Comparison of ENCODE assay signal across 17 cellular contexts in genomic region chr20:58790440-58790839, GRCh38.
A peak's percentile ranks its signal among the peaks of the same experiment; 100 is the strongest.
DNase-seq lines count a peak whose midpoint lies in the region; FAIRE-seq and TF ChIP-seq lines count a peak whose summit lies in the region.
"Had no signal": no experiment of that assay in that cellular context is flagged by ENCODE, and none has a peak within 500 bp of the region (broad histone marks: within the 10 kb centered on the region; RNA-seq: fewer than 3 reads in every experiment).

No MANE protein-coding gene starts in this region.

- peak; percentile 12 for DNase-seq in ELR (ENCODE audit: low read depth)
- peak; percentile 65 for DNase-seq in NCI-H2171 treated with DMSO at 0.1 percent for 48 hours (lab: John Stamatoyannopoulos, UW)
- no peak for DNase-seq in H1 (ENCODE audit: low read depth in 1 of 2, low spot score in 2 of 2)
- DNase-seq in NCI-H526 treated with DMSO at 0.1 percent for 48 hours (lab: John Stamatoyannopoulos, UW), result no peak
- no peak for DNase-seq in GM10248 (ENCODE audit: extremely low spot score)
- no peak for DNase-seq in prostate gland (ENCODE audit: low spot score)
- DNase-seq in cortex of kidney (lab: John Stamatoyannopoulos, UW), result no peak
- DNase-seq: activated CD8-positive, alpha-beta memory T cell treated with anti-CD3 and anti-CD28 coated beads for 24 hours; brain microvascular endothelial cell; dorsolateral prefrontal cortex; H9; KBM-7; left cardiac atrium; NCI-H1436; NCI-H345; Right ventricle myocardium superior had no signal

- no peak for FAIRE-seq in H1 (lab: Jason Lieb, UNC)

- TF ChIP-seq RAD21 in H1 (IDR thresholded peaks at IDR 0.05 in 1 of 2, conservative IDR thresholded peaks at IDR 0.05 in 1 of 2; ENCODE audit: low read depth in 2 of 2, low read length in 2 of 2), result no peak

- H4K20me1 ChIP-seq in BLaER1 treated with 17β-estradiol and CSF1 and Interleukin-3, amounts not matched to agents 10 nM and 100 nM, result peaks cover 0 to 83% (median 23%) of the 10 kb centered on the region in 11 experiments; a peak in 14 of 22 replicates
- no peaks in the 10 kb centered on the region for H4K20me1 ChIP-seq in H1 (replicated peaks in 1 of 2; ENCODE audit: control insufficient read depth in 1 of 2, insufficient read depth in 2 of 2, low read length in 2 of 2)

- peak overlapping the region in 6 of 11 experiments; percentile 18 to 86 (median 66); a peak in 8 of 22 replicates for H3K27ac ChIP-seq in BLaER1 treated with 17β-estradiol and CSF1 and Interleukin-3, amounts not matched to agents 10 nM and 100 nM
- no peak overlapping the region for H3K27ac ChIP-seq in H1 (ENCODE audit: low read depth, low read length)
- no peak overlapping the region for H3K27ac ChIP-seq in prostate gland
- H3K27ac ChIP-seq: brain microvascular endothelial cell, dorsolateral prefrontal cortex had no signal

- POLR2A ChIA-PET in H1 (lab: Charles Lee; ENCODE audit: partially characterized antibody) (interaction anchor here (2.0 to 2.3 kb wide), 2 partner anchors 10 to 74 kb away, joined by 4 to 9 read pairs; no protein-coding TSS in a partner anchor), GM10248 (lab: Yijun Ruan, JAX) (no interaction called here)

- H4K5ac ChIP-seq in H1 (ENCODE audit: insufficient read length, low read depth, low read length), result no peak overlapping the region

- H3K56ac ChIP-seq in H1 (replicated peaks; ENCODE audit: insufficient read length, low read depth, low read length), result no peak overlapping the region

- H3K9me3 ChIP-seq in BLaER1 treated with 17β-estradiol and CSF1 and Interleukin-3, amounts not matched to agents 10 nM and 100 nM (replicated peaks in 1 of 11), result no peaks in the 10 kb centered on the region
- H3K9me3 ChIP-seq in H1 (ENCODE audit: insufficient read depth in 2 of 2, low read depth in 1 of 2, low read length in 1 of 2) (no peaks in the 10 kb centered on the region), prostate gland (no peaks in the 10 kb centered on the region)

- no peaks in the 10 kb centered on the region; the same call in 1 of the 2 replicates for H3K23me2 ChIP-seq in H1 (ENCODE audit: low read depth, low read length)

- H2BK5ac ChIP-seq in H1 (ENCODE audit: low read depth, low read length), result 0 out of 2 replicates have a peak overlapping the region, but pooled peaks have one; percentile 35

- TF ChIP-seq CTCF in H1 (IDR thresholded peaks at IDR 0.05; ENCODE audit: control extremely low read depth in 1 of 3, insufficient read depth in 1 of 3, low read depth in 1 of 3, low read length in 3 of 3) (no peak), GM10248 (IDR thresholded peaks at IDR 0.05; ENCODE audit: control extremely low read depth, extremely low read depth, low read depth, missing control alignments) (no peak), prostate gland (IDR thresholded peaks at IDR 0.05) (no peak)

- no peak overlapping the region for H3K4ac ChIP-seq in H1 (replicated peaks; ENCODE audit: insufficient read length, low read depth, low read length)

- H2BK15ac ChIP-seq in H1 (ENCODE audit: low read length), result peak overlapping the region; percentile 23; the same call in 1 of the 2 replicates

- CTCF ChIA-PET in H1 (lab: Charles Lee; ENCODE audit: partially characterized antibody), result interaction anchor here (0.7 to 1.7 kb wide), 3 partner anchors 9 to 90 kb away, joined by 3 to 4 read pairs (median 3); no protein-coding TSS in a partner anchor
- CTCF ChIA-PET in GM10248 (lab: Yijun Ruan, JAX), result no interaction called here

- no peak overlapping the region for H2BK120ac ChIP-seq in H1 (replicated peaks; ENCODE audit: low read depth, low read length)

- TF ChIP-seq POLR2A in H1 (IDR thresholded peaks at IDR 0.05; ENCODE audit: control extremely low read depth in 1 of 2, low read depth in 2 of 2, low read length in 2 of 2) (no peak), prostate gland (IDR thresholded peaks at IDR 0.05) (no peak)

- H3K79me1 ChIP-seq in H1 (ENCODE audit: low read depth, low read length), result no peaks in the 10 kb centered on the region

- H3K23ac ChIP-seq in H1 (ENCODE audit: insufficient read length), result no peak overlapping the region

- peaks cover 30 to 71% (median 58%) of the 10 kb centered on the region in 10 experiments for H3K4me1 ChIP-seq in BLaER1 treated with 17β-estradiol and CSF1 and Interleukin-3, amounts not matched to agents 10 nM and 100 nM
- H3K4me1 ChIP-seq in H1 (replicated peaks in 1 of 4; ENCODE audit: control insufficient read depth in 3 of 4, insufficient read depth in 4 of 4, low read length in 3 of 4), result peaks cover 0 to 5% (median under 1%) of the 10 kb centered on the region in 4 experiments; a peak in 3 of 7 replicates
- H3K4me1 ChIP-seq in prostate gland (replicated peaks), result no peaks in the 10 kb centered on the region

- H2BK12ac ChIP-seq in H1 (ENCODE audit: low read depth, low read length), result 0 out of 2 replicates have a peak overlapping the region, but pooled peaks have one; percentile 93

- H4K91ac ChIP-seq in H1 (replicated peaks; ENCODE audit: insufficient read length, low read length), result no peak overlapping the region

- H3K18ac ChIP-seq in H1 (ENCODE audit: extremely low read depth, low read length), result no peak overlapping the region

- H3K14ac ChIP-seq in H1 (ENCODE audit: insufficient read length), result no peak overlapping the region

- no peak overlapping the region; the same call in 1 of the 2 replicates for H2BK20ac ChIP-seq in H1 (ENCODE audit: low read length)

- H3K4me3 ChIP-seq in BLaER1 treated with 17β-estradiol and CSF1 and Interleukin-3, amounts not matched to agents 10 nM and 100 nM, result peak overlapping the region in 3 of 10 experiments; percentile 27 to 39 (median 35); a peak in 5 of 20 replicates
- H3K4me3 ChIP-seq in H1 (ENCODE audit: extremely low read depth in 1 of 4, insufficient read depth in 2 of 4, low read depth in 3 of 4, low read length in 4 of 4), result no peak overlapping the region
- H3K4me3 ChIP-seq in prostate gland, result no peak overlapping the region
- H3K4me3 ChIP-seq: dorsolateral prefrontal cortex had no signal

- no peaks in the 10 kb centered on the region for H3K79me2 ChIP-seq in H1 (ENCODE audit: control insufficient read depth in 1 of 2, insufficient read depth in 2 of 2, low read length in 2 of 2)

- H2AFZ ChIP-seq in H1 (ENCODE audit: low read length), result no peak overlapping the region

- intact Hi-C loops in prostate gland (cut with DNase I), result no loop called here

- H3K4me2 ChIP-seq in BLaER1 treated with 17β-estradiol and CSF1 and Interleukin-3, amounts not matched to agents 10 nM and 100 nM, result peak overlapping the region; percentile 77 to 91 (median 87)
- no peak overlapping the region for H3K4me2 ChIP-seq in H1 (ENCODE audit: insufficient read depth in 1 of 2, low read depth in 2 of 2, low read length in 2 of 2)

- H2AK5ac ChIP-seq in H1 (ENCODE audit: low read depth, low read length), result no peak overlapping the region

- H3K9ac ChIP-seq in BLaER1 treated with 17β-estradiol and CSF1 and Interleukin-3, amounts not matched to agents 10 nM and 100 nM, result peak overlapping the region in 5 of 11 experiments; percentile 1 to 77 (median 57); a peak in 6 of 22 replicates
- H3K9ac ChIP-seq in H1 (replicated peaks in 1 of 4; ENCODE audit: extremely low read depth in 1 of 4, low read depth in 3 of 4, low read length in 3 of 4), result no peak overlapping the region

- no peak for TF ChIP-seq EP300 in H1 (IDR thresholded peaks at IDR 0.05; ENCODE audit: borderline replicate concordance in 1 of 2, low read depth in 2 of 2, low read length in 2 of 2)

- WGBS in H1 (ENCODE audit: extremely low coverage in 1 of 2, insufficient coverage in 1 of 2, insufficient read length in 1 of 2, insufficient replicate concordance in 2 of 2, low coverage in 1 of 2, low lambda C conversion rate in 2 of 2, missing lambda C conversion rate in 1 of 2), 2 experiments, result 83% methylated on average over 9 of the region's 9 CpGs; no CpG with 5 or more reads in 1 of the 2 experiments
- WGBS in prostate gland, result 58% methylated on average over 9 of the region's 9 CpGs

- no peaks in the 10 kb centered on the region for H3K36me3 ChIP-seq in BLaER1 treated with 17β-estradiol and CSF1 and Interleukin-3, amounts not matched to agents 10 nM and 100 nM
- H3K36me3 ChIP-seq in H1 (ENCODE audit: control insufficient read depth in 2 of 4, insufficient read depth in 4 of 4, low read length in 3 of 4), result no peaks in the 10 kb centered on the region
- no peaks in the 10 kb centered on the region for H3K36me3 ChIP-seq in prostate gland
- H3K36me3 ChIP-seq: brain microvascular endothelial cell had no signal

- H4K8ac ChIP-seq in H1 (ENCODE audit: extremely low read depth, insufficient read depth, low read length), result no peak overlapping the region

- H3K27me3 ChIP-seq in BLaER1 treated with 17β-estradiol and CSF1 and Interleukin-3, amounts not matched to agents 10 nM and 100 nM, result peaks cover 0 to 95% (median 10%) of the 10 kb centered on the region in 11 experiments; a peak in 11 of 22 replicates
- H3K27me3 ChIP-seq in H1 (replicated peaks in 1 of 4; ENCODE audit: control insufficient read depth in 3 of 4, extremely low read depth in 1 of 4, insufficient read depth in 3 of 4, low read length in 3 of 4) (no peaks in the 10 kb centered on the region), prostate gland (replicated peaks; ENCODE audit: insufficient read depth) (no peaks in the 10 kb centered on the region)

TF ChIP-seq in H1, 55 proteins besides CTCF, POLR2A, EP300 and RAD21:
- TF ChIP-seq TBP (IDR thresholded peaks at IDR 0.05; ENCODE audit: low read depth, low read length) (no peak), SIX5 (IDR thresholded peaks at IDR 0.05; ENCODE audit: low read depth, low read length) (no peak), NANOG (IDR thresholded peaks at IDR 0.05; ENCODE audit: insufficient read depth, low read depth, low read length, poor library complexity, severe bottlenecking) (no peak), SP1 (IDR thresholded peaks at IDR 0.05; ENCODE audit: low read depth, low read length) (no peak), BCL11A (IDR thresholded peaks at IDR 0.05; ENCODE audit: low read depth in 2 of 2, low read length in 2 of 2) (no peak), SP2 (IDR thresholded peaks at IDR 0.05; ENCODE audit: low read length) (no peak), POU5F1 (IDR thresholded peaks at IDR 0.05; ENCODE audit: low read depth, low read length) (no peak), PHF8 (conservative IDR thresholded peaks at IDR 0.05; ENCODE audit: low read depth, low read length) (no peak), KDM5A (IDR thresholded peaks at IDR 0.05; ENCODE audit: low read length) (no peak), JUN (IDR thresholded peaks at IDR 0.05; ENCODE audit: low read depth, low read length) (no peak), MAX (IDR thresholded peaks at IDR 0.05) (no peak), HDAC6 (IDR thresholded peaks at IDR 0.05; ENCODE audit: low read depth, low read length) (no peak)
TF ChIP-seq in H1: peak in this region for 0.

Comparison
In these comparisons a context has a peak if more than half of its experiments do, and no peak if none do; other contexts are left out.
1. H3K27ac ChIP-seq: peak in BLaER1 treated with 17β-estradiol and CSF1 and Interleukin-3, amounts not matched to agents 10 nM and 100 nM (6 of 11); none in H1 (single experiment) and prostate gland (0 of 2).
2. H3K4me2 ChIP-seq: peak in BLaER1 treated with 17β-estradiol and CSF1 and Interleukin-3, amounts not matched to agents 10 nM and 100 nM (11 of 11); none in H1 (0 of 2).
3. DNase-seq: peak in ELR (single experiment) and NCI-H2171 treated with DMSO at 0.1 percent for 48 hours (single experiment); none in H1 (0 of 2), NCI-H526 treated with DMSO at 0.1 percent for 48 hours (single experiment), GM10248 (single experiment), prostate gland (single experiment) and cortex of kidney (single experiment).